Comparison of ENCODE assay signal across 1 cellular context in genomic region chr17:7887482-7888183, GRCh38.
TF ChIP-seq lines count a peak whose summit lies in the region.

No MANE protein-coding gene starts in this region.

TF ChIP-seq in H1, 55 proteins besides CTCF, POLR2A, EP300 and RAD21:
- TF ChIP-seq HDAC6 (IDR thresholded peaks at IDR 0.05; ENCODE audit: low read depth, low read length) (no peak), TAF1 (IDR thresholded peaks at IDR 0.05; ENCODE audit: low read depth, low read length) (no peak; the same call in 1 of the 2 replicates), CHD1 (IDR thresholded peaks at IDR 0.05; ENCODE audit: low read depth, low read length) (no peak), MAFK (IDR thresholded peaks at IDR 0.05; ENCODE audit: low read depth, low read length) (no peak), TBP (IDR thresholded peaks at IDR 0.05; ENCODE audit: low read depth, low read length) (0 out of 2 replicates have a peak, but pooled peaks have one; percentile 12), SP2 (IDR thresholded peaks at IDR 0.05; ENCODE audit: low read length) (no peak), SP1 (IDR thresholded peaks at IDR 0.05; ENCODE audit: low read depth, low read length) (0 out of 2 replicates have a peak, but pooled peaks have one; percentile 18), CEBPB (IDR thresholded peaks at IDR 0.05; ENCODE audit: low read depth, low read length) (no peak), SIRT6 (IDR thresholded peaks at IDR 0.05; ENCODE audit: low read length) (no peak), KDM1A (IDR thresholded peaks at IDR 0.05; ENCODE audit: borderline replicate concordance, low read length) (no peak), KDM4A (IDR thresholded peaks at IDR 0.05; ENCODE audit: low read depth, low read length, severe bottlenecking) (peak; percentile 40), ATF2 (IDR thresholded peaks at IDR 0.05; ENCODE audit: low read length) (no peak), CREB1 (IDR thresholded peaks at IDR 0.05) (no peak), YY1 (IDR thresholded peaks at IDR 0.05; ENCODE audit: low read depth, low read length) (no peak), RBBP5 (IDR thresholded peaks at IDR 0.05; ENCODE audit: borderline replicate concordance, low read depth, low read length) (no peak; the same call in 1 of the 2 replicates), BACH1 (IDR thresholded peaks at IDR 0.05; ENCODE audit: low read length) (no peak), EZH2 (IDR thresholded peaks at IDR 0.05; ENCODE audit: low read depth, low read length, severe bottlenecking) (no peak), BRCA1 (IDR thresholded peaks at IDR 0.05; ENCODE audit: low read depth, low read length) (no peak), JUN (IDR thresholded peaks at IDR 0.05; ENCODE audit: low read depth, low read length) (no peak)
- TF ChIP-seq, protein P1, sequence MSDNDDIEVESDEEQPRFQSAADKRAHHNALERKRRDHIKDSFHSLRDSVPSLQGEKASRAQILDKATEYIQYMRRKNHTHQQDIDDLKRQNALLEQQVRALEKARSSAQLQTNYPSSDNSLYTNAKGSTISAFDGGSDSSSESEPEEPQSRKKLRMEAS (IDR thresholded peaks at IDR 0.05), result no peak
